In genomic region chr4:169716677-169717076, GRCh38 we compare ENCODE assay signal across 1 cellular context.
TF ChIP-seq lines count a peak whose summit lies in the region.

No MANE protein-coding gene starts in this region.

TF ChIP-seq in endothelial cell of umbilical vein, 7 proteins besides CTCF, POLR2A, EP300 and RAD21:
- peak; percentile 41 for TF ChIP-seq FOS (IDR thresholded peaks at IDR 0.05; ENCODE audit: borderline replicate concordance, insufficient read depth, low read length)
- no peak for TF ChIP-seq MYC (IDR thresholded peaks at IDR 0.05; ENCODE audit: low read depth, low read length)
- peak; percentile 50 for TF ChIP-seq JUN (IDR thresholded peaks at IDR 0.05; ENCODE audit: borderline replicate concordance, insufficient read depth, insufficient read length, low read depth)
- no peak for TF ChIP-seq POLR2AphosphoS5 (IDR thresholded peaks at IDR 0.05; ENCODE audit: insufficient read depth, low read depth, low read length)
- TF ChIP-seq GATA2 (IDR thresholded peaks at IDR 0.05; ENCODE audit: insufficient read depth, insufficient read length, low read depth, low read length): no peak
